In genomic region chr11:130616578-130616977, GRCh38 we compare ENCODE assay signal across 30 cellular contexts.
"Had no signal": no experiment of that assay in that cellular context is flagged by ENCODE, and none has a peak within 500 bp of the region (broad histone marks: within the 10 kb centered on the region; RNA-seq: fewer than 3 reads in every experiment).

No MANE protein-coding gene starts in this region.

- H3K9me3 ChIP-seq: adrenal gland, body of pancreas, pancreas, psoas muscle, sigmoid colon, thyroid gland had no signal

- H3K9me3 Mint-ChIP-seq: activated naive CD4-positive, alpha-beta T cell treated with anti-CD3 and anti-CD28 coated beads for 36 hours; activated naive CD8-positive, alpha-beta T cell treated with anti-CD3 and anti-CD28 coated beads for 36 hours; immature natural killer cell; stimulated activated effector memory CD8-positive, alpha-beta T cell treated with anti-CD3 and anti-CD28 coated beads, Interleukin-12 subunit alpha, Interleukin-12 subunit beta, amount 100 ng/mL, for 72 hours; stimulated activated naive CD8-positive, alpha-beta T cell treated with anti-CD3 and anti-CD28 coated beads, Interleukin-15, Interleukin-2, amounts not matched to agents 100 ng/mL and 50 ng/mL, for 24 hours had no signal

- H3K36me3 Mint-ChIP-seq: activated naive CD8-positive, alpha-beta T cell treated with anti-CD3 and anti-CD28 coated beads for 36 hours; immature natural killer cell; mesothelial cell of epicardium; naive B cell; stimulated activated effector memory CD8-positive, alpha-beta T cell treated with anti-CD3 and anti-CD28 coated beads, Interleukin-12 subunit alpha, Interleukin-12 subunit beta, amount 100 ng/mL, for 72 hours had no signal

- H3K4me1 ChIP-seq: adrenal gland, body of pancreas, pancreas had no signal

- DNase-seq: activated CD4-positive, alpha-beta T cell treated with anti-CD3 and anti-CD28 coated beads for 48 hours; activated CD4-positive, alpha-beta T cell treated with anti-CD3 and anti-CD28 coated beads, Interleukin-2, amount 50 U/mL, for 48 hours; activated CD8-positive, alpha-beta memory T cell treated with anti-CD3 and anti-CD28 coated beads for 24 hours; activated effector memory CD4-positive, alpha-beta T cell treated with Interleukin-2 at 50 U/mL for 16 hours; activated naive CD4-positive, alpha-beta T cell treated with anti-CD3 and anti-CD28 coated beads for 36 hours; activated naive CD8-positive, alpha-beta T cell treated with anti-CD3 and anti-CD28 coated beads for 36 hours; adrenal gland; aorta; body of pancreas; dermis blood vessel endothelial cell; effector CD4-positive, alpha-beta T cell; foreskin keratinocyte; heart left ventricle; hypothalamus; immature natural killer cell; kidney; naive B cell; nucleus accumbens; pancreas; psoas muscle; sigmoid colon; small intestine; stimulated activated CD4-positive, alpha-beta T cell treated with anti-CD3 and anti-CD28 coated beads, Interleukin-4, amount 100 ng/mL, for 24 hours; thyroid gland had no signal

- H3K36me3 ChIP-seq: adrenal gland, esophagus muscularis mucosa, heart left ventricle, pancreas, sigmoid colon, thyroid gland had no signal

- H3K27me3 ChIP-seq: adrenal gland, body of pancreas, esophagus muscularis mucosa, foreskin keratinocyte, heart left ventricle, pancreas, sigmoid colon, thyroid gland had no signal

- H3K27ac Mint-ChIP-seq: activated naive CD4-positive, alpha-beta T cell treated with anti-CD3 and anti-CD28 coated beads for 36 hours; activated naive CD8-positive, alpha-beta T cell treated with anti-CD3 and anti-CD28 coated beads for 36 hours; immature natural killer cell; mesothelial cell of epicardium; naive B cell; stimulated activated effector memory CD8-positive, alpha-beta T cell treated with anti-CD3 and anti-CD28 coated beads, Interleukin-12 subunit alpha, Interleukin-12 subunit beta, amount 100 ng/mL, for 72 hours; stimulated activated naive CD8-positive, alpha-beta T cell treated with anti-CD3 and anti-CD28 coated beads, Interleukin-15, Interleukin-2, amounts not matched to agents 100 ng/mL and 50 ng/mL, for 24 hours had no signal

- ATAC-seq: activated CD4-positive, CD25-positive, alpha-beta regulatory T cell treated with anti-CD3 and anti-CD28 coated beads, Interleukin-2, amount 50 U/mL, for 24 hours; body of pancreas; foreskin keratinocyte; heart left ventricle; pancreas; psoas muscle; stimulated activated effector memory CD8-positive, alpha-beta T cell treated with anti-CD3 and anti-CD28 coated beads, Interleukin-12 subunit alpha, Interleukin-12 subunit beta, amount 100 ng/mL, for 72 hours had no signal

- H3K27ac ChIP-seq: adrenal gland, body of pancreas, esophagus muscularis mucosa, foreskin keratinocyte, pancreas, psoas muscle, sigmoid colon, thyroid gland, VCaP had no signal

- H3K4me1 Mint-ChIP-seq: activated naive CD8-positive, alpha-beta T cell treated with anti-CD3 and anti-CD28 coated beads for 36 hours; immature natural killer cell; mesothelial cell of epicardium; naive B cell; stimulated activated effector memory CD8-positive, alpha-beta T cell treated with anti-CD3 and anti-CD28 coated beads, Interleukin-12 subunit alpha, Interleukin-12 subunit beta, amount 100 ng/mL, for 72 hours had no signal

- H3K4me3 ChIP-seq: adrenal gland, body of pancreas, esophagus muscularis mucosa, heart left ventricle, pancreas, psoas muscle, sigmoid colon, thyroid gland had no signal

- H3K4me3 Mint-ChIP-seq: activated naive CD4-positive, alpha-beta T cell treated with anti-CD3 and anti-CD28 coated beads for 36 hours; activated naive CD8-positive, alpha-beta T cell treated with anti-CD3 and anti-CD28 coated beads for 36 hours; immature natural killer cell; mesothelial cell of epicardium; naive B cell; stimulated activated effector memory CD8-positive, alpha-beta T cell treated with anti-CD3 and anti-CD28 coated beads, Interleukin-12 subunit alpha, Interleukin-12 subunit beta, amount 100 ng/mL, for 72 hours; stimulated activated naive CD8-positive, alpha-beta T cell treated with anti-CD3 and anti-CD28 coated beads, Interleukin-15, Interleukin-2, amounts not matched to agents 100 ng/mL and 50 ng/mL, for 24 hours had no signal
